In genomic region chr9:128947423-128948310, GRCh38 we compare ENCODE assay signal across 1 cellular context.
A peak's percentile ranks its signal among the peaks of the same experiment; 100 is the strongest.
TF ChIP-seq lines count a peak whose summit lies in the region.

Gene DOLK, minus strand, starts transcription at chr9:128947603. Its CDS starts 300 bp downstream, at chr9:128947303.
Gene NUP188, plus strand, starts transcription at chr9:128947699. Its CDS starts 21 bp downstream, at chr9:128947720.

TF ChIP-seq in K562, 482 proteins besides CTCF, POLR2A, EP300 and RAD21 (continued from another document and continues in another):
- TF ChIP-seq, protein P1, sequence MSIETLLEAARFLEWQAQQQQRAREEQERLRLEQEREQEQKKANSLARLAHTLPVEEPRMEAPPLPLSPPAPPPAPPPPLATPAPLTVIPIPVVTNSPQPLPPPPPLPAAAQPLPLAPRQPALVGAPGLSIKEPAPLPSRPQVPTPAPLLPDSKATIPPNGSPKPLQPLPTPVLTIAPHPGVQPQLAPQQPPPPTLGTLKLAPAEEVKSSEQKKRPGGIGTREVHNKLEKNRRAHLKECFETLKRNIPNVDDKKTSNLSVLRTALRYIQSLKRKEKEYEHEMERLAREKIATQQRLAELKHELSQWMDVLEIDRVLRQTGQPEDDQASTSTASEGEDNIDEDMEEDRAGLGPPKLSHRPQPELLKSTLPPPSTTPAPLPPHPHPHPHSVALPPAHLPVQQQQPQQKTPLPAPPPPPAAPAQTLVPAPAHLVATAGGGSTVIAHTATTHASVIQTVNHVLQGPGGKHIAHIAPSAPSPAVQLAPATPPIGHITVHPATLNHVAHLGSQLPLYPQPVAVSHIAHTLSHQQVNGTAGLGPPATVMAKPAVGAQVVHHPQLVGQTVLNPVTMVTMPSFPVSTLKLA (conservative IDR thresholded peaks at IDR 0.05), result peak; percentile 94 to 97
- TF ChIP-seq HDAC8 (tag; IDR thresholded peaks at IDR 0.05) (no peak), FOS (IDR thresholded peaks at IDR 0.05; ENCODE audit: extremely low read depth, insufficient read length) (no peak), ZBTB12 (CRISPR knock-in tag; IDR thresholded peaks at IDR 0.05) (peak; percentile 73), NFE2 (IDR thresholded peaks at IDR 0.05; ENCODE audit: low read depth) (0 out of 2 replicates have a peak, but pooled peaks have one; percentile 7), C11orf30 (IDR thresholded peaks at IDR 0.05; ENCODE audit: low read depth) (peak; percentile 93), KAT2B (IDR thresholded peaks at IDR 0.05; ENCODE audit: low read depth, low read length) (no peak), KLF1 (tag; IDR thresholded peaks at IDR 0.05) (0 out of 2 replicates have a peak, but pooled peaks have one; percentile 48), ZNF184 (CRISPR knock-in tag; IDR thresholded peaks at IDR 0.05) (no peak), ZNF830 (CRISPR knock-in tag; IDR thresholded peaks at IDR 0.05) (no peak), THRAP3 (IDR thresholded peaks at IDR 0.05; ENCODE audit: borderline replicate concordance) (no peak), FOXP1 (CRISPR knock-in tag; IDR thresholded peaks at IDR 0.05) (no peak; the same call in 1 of the 2 replicates), SMARCB1 (IDR thresholded peaks at IDR 0.05; ENCODE audit: insufficient read length, low read depth) (no peak), RBM25 (IDR thresholded peaks at IDR 0.05; ENCODE audit: low read depth, low read length, severe bottlenecking) (no peak), ZFX (CRISPR knock-in tag; IDR thresholded peaks at IDR 0.05) (peak; percentile 77; the same call in 1 of the 2 replicates), SRSF1 (IDR thresholded peaks at IDR 0.05; ENCODE audit: low read depth, low read length) (no peak; the same call in 1 of the 2 replicates), IRF2 (CRISPR knock-in tag; IDR thresholded peaks at IDR 0.05) (no peak), COPS2 (conservative IDR thresholded peaks at IDR 0.05) (no peak), CCAR2 (IDR thresholded peaks at IDR 0.05; ENCODE audit: low read depth, low read length) (no peak), U2AF2 (optimal IDR thresholded peaks at IDR 0.05; ENCODE audit: low read depth, low read length) (no peak), SMAD4 (CRISPR knock-in tag; conservative IDR thresholded peaks at IDR 0.05) (peak; percentile 74; the same call in 1 of the 2 replicates), SP1 (CRISPR knock-in tag; IDR thresholded peaks at IDR 0.05) (peak; percentile 99), ZNF3 (CRISPR knock-in tag; IDR thresholded peaks at IDR 0.05) (no peak), RBM15 (IDR thresholded peaks at IDR 0.05; ENCODE audit: insufficient read depth, low read length) (no peak), ZBTB34 (CRISPR knock-in tag; IDR thresholded peaks at IDR 0.05) (no peak), MAZ (CRISPR knock-in tag; conservative IDR thresholded peaks at IDR 0.05 in 1 of 2, IDR thresholded peaks at IDR 0.05 in 1 of 2) (peak; percentile 92 to 96), SMAD1 (IDR thresholded peaks at IDR 0.05; ENCODE audit: low read depth, low read length, partially characterized antibody) (peak; percentile 40), NR2C2 (CRISPR knock-in tag; IDR thresholded peaks at IDR 0.05) (no peak; the same call in 1 of the 2 replicates), NR2C2 (tag; IDR thresholded peaks at IDR 0.05) (peak; percentile 78), LCOR (CRISPR knock-in tag; IDR thresholded peaks at IDR 0.05) (0 out of 2 replicates have a peak, but pooled peaks have one; percentile 30), E2F5 (CRISPR knock-in tag; IDR thresholded peaks at IDR 0.05) (no peak; the same call in 1 of the 2 replicates), THRA (IDR thresholded peaks at IDR 0.05) (no peak), FOXJ3 (CRISPR knock-in tag; IDR thresholded peaks at IDR 0.05) (no peak), GABPB1 (CRISPR knock-in tag; IDR thresholded peaks at IDR 0.05) (peak; percentile 80), POLR3G (IDR thresholded peaks at IDR 0.05; ENCODE audit: extremely low read depth, insufficient read length, insufficient replicate concordance) (no peak), ZNF589 (CRISPR knock-in tag; IDR thresholded peaks at IDR 0.05; ENCODE audit: low read depth) (no peak), CBX3 (IDR thresholded peaks at IDR 0.05; ENCODE audit: borderline replicate concordance in 1 of 2, low read length in 2 of 2) (no peak), TRIM25 (IDR thresholded peaks at IDR 0.05; ENCODE audit: borderline replicate concordance) (no peak), NFATC3 (IDR thresholded peaks at IDR 0.05) (no peak), ZNF561 (CRISPR knock-in tag; conservative IDR thresholded peaks at IDR 0.05) (no peak), MYNN (IDR thresholded peaks at IDR 0.05) (no peak), MYNN (CRISPR knock-in tag; IDR thresholded peaks at IDR 0.05) (no peak), NFIC (IDR thresholded peaks at IDR 0.05) (peak; percentile 65), KLF16 (IDR thresholded peaks at IDR 0.05) (no peak)
- TF ChIP-seq, protein P2, sequence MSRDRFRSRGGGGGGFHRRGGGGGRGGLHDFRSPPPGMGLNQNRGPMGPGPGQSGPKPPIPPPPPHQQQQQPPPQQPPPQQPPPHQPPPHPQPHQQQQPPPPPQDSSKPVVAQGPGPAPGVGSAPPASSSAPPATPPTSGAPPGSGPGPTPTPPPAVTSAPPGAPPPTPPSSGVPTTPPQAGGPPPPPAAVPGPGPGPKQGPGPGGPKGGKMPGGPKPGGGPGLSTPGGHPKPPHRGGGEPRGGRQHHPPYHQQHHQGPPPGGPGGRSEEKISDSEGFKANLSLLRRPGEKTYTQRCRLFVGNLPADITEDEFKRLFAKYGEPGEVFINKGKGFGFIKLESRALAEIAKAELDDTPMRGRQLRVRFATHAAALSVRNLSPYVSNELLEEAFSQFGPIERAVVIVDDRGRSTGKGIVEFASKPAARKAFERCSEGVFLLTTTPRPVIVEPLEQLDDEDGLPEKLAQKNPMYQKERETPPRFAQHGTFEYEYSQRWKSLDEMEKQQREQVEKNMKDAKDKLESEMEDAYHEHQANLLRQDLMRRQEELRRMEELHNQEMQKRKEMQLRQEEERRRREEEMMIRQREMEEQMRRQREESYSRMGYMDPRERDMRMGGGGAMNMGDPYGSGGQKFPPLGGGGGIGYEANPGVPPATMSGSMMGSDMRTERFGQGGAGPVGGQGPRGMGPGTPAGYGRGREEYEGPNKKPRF (IDR thresholded peaks at IDR 0.05; ENCODE audit: low read depth, low read length), result no peak
- TF ChIP-seq, protein P3, sequence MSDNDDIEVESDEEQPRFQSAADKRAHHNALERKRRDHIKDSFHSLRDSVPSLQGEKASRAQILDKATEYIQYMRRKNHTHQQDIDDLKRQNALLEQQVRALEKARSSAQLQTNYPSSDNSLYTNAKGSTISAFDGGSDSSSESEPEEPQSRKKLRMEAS (CRISPR knock-in tag; IDR thresholded peaks at IDR 0.05), result peak; percentile 90
- TF ChIP-seq, protein P4, sequence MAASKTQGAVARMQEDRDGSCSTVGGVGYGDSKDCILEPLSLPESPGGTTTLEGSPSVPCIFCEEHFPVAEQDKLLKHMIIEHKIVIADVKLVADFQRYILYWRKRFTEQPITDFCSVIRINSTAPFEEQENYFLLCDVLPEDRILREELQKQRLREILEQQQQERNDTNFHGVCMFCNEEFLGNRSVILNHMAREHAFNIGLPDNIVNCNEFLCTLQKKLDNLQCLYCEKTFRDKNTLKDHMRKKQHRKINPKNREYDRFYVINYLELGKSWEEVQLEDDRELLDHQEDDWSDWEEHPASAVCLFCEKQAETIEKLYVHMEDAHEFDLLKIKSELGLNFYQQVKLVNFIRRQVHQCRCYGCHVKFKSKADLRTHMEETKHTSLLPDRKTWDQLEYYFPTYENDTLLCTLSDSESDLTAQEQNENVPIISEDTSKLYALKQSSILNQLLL (CRISPR knock-in tag; IDR thresholded peaks at IDR 0.05; ENCODE audit: borderline replicate concordance), result no peak
- TF ChIP-seq, protein P5, sequence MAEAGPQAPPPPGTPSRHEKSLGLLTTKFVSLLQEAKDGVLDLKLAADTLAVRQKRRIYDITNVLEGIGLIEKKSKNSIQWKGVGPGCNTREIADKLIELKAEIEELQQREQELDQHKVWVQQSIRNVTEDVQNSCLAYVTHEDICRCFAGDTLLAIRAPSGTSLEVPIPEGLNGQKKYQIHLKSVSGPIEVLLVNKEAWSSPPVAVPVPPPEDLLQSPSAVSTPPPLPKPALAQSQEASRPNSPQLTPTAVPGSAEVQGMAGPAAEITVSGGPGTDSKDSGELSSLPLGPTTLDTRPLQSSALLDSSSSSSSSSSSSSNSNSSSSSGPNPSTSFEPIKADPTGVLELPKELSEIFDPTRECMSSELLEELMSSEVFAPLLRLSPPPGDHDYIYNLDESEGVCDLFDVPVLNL (CRISPR knock-in tag; IDR thresholded peaks at IDR 0.05; ENCODE audit: low read depth), result peak; percentile 74; the same call in 1 of the 2 replicates
- TF ChIP-seq, protein P6, sequence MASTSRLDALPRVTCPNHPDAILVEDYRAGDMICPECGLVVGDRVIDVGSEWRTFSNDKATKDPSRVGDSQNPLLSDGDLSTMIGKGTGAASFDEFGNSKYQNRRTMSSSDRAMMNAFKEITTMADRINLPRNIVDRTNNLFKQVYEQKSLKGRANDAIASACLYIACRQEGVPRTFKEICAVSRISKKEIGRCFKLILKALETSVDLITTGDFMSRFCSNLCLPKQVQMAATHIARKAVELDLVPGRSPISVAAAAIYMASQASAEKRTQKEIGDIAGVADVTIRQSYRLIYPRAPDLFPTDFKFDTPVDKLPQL (IDR thresholded peaks at IDR 0.05; ENCODE audit: extremely low read depth, insufficient read length), result no peak
- TF ChIP-seq, protein P7, sequence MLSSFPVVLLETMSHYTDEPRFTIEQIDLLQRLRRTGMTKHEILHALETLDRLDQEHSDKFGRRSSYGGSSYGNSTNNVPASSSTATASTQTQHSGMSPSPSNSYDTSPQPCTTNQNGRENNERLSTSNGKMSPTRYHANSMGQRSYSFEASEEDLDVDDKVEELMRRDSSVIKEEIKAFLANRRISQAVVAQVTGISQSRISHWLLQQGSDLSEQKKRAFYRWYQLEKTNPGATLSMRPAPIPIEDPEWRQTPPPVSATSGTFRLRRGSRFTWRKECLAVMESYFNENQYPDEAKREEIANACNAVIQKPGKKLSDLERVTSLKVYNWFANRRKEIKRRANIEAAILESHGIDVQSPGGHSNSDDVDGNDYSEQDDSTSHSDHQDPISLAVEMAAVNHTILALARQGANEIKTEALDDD (IDR thresholded peaks at IDR 0.05), result no peak
- TF ChIP-seq, protein P8, sequence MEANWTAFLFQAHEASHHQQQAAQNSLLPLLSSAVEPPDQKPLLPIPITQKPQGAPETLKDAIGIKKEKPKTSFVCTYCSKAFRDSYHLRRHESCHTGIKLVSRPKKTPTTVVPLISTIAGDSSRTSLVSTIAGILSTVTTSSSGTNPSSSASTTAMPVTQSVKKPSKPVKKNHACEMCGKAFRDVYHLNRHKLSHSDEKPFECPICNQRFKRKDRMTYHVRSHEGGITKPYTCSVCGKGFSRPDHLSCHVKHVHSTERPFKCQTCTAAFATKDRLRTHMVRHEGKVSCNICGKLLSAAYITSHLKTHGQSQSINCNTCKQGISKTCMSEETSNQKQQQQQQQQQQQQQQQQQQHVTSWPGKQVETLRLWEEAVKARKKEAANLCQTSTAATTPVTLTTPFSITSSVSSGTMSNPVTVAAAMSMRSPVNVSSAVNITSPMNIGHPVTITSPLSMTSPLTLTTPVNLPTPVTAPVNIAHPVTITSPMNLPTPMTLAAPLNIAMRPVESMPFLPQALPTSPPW (CRISPR knock-in tag; IDR thresholded peaks at IDR 0.05), result peak; percentile 88
